In the genomic region with DNA sequence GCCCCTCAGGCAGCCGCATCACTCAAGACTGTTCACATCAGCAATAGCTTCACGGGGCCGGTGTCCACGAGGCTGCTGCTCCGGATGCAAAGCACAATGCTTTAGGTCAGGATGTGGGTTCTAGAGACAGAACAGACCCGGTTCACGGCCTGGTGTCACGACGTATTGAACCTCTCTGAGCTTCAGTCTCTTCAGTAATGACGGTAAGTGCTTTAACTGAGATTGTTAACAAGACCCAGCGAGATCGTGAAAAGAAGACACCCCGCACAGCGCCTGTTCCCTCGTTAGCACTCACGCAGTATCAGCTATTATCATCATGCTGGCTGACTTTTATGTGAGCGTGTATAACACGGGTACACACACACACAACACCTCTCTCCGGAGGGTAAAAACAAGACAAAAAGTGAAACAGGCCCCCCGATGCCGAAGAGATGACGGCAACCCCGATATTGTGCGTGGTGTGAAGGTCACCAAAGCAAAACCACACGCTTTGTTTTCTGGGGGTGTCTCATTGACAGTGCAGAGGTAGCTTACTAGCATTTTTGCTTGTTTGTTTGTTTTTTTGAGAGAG, we compare ENCODE assay signal across 1 cellular context.
TF ChIP-seq lines count a peak whose summit lies in the region.

No MANE protein-coding gene starts in this region.

TF ChIP-seq in H1, 55 proteins besides CTCF, POLR2A, EP300 and RAD21:
- TF ChIP-seq RNF2 (IDR thresholded peaks at IDR 0.05; ENCODE audit: borderline replicate concordance, low read depth, low read length, missing control alignments, poor library complexity, severe bottlenecking) (no peak), SIN3A (conservative IDR thresholded peaks at IDR 0.05 in 1 of 2, IDR thresholded peaks at IDR 0.05 in 1 of 2; ENCODE audit: low read depth in 1 of 2, low read length in 2 of 2) (no peak), RBBP5 (IDR thresholded peaks at IDR 0.05; ENCODE audit: borderline replicate concordance, low read depth, low read length) (no peak), JUND (IDR thresholded peaks at IDR 0.05; ENCODE audit: low read length) (no peak), CREB1 (IDR thresholded peaks at IDR 0.05) (no peak), NRF1 (IDR thresholded peaks at IDR 0.05; ENCODE audit: low read depth, low read length) (no peak), USF2 (IDR thresholded peaks at IDR 0.05; ENCODE audit: low read length) (no peak), SP4 (IDR thresholded peaks at IDR 0.05; ENCODE audit: low read length) (no peak), BACH1 (IDR thresholded peaks at IDR 0.05; ENCODE audit: low read length) (no peak), CBX5 (IDR thresholded peaks at IDR 0.05; ENCODE audit: low read depth, low read length) (no peak), RFX5 (IDR thresholded peaks at IDR 0.05; ENCODE audit: borderline replicate concordance, low read depth, low read length) (no peak), BCL11A (IDR thresholded peaks at IDR 0.05; ENCODE audit: low read depth in 2 of 2, low read length in 2 of 2) (no peak), CEBPB (IDR thresholded peaks at IDR 0.05; ENCODE audit: low read depth, low read length) (no peak), SAP30 (IDR thresholded peaks at IDR 0.05; ENCODE audit: insufficient read depth, insufficient replicate concordance, low read length) (no peak), TAF7 (optimal IDR thresholded peaks at IDR 0.05; ENCODE audit: borderline replicate concordance, low read depth, low read length) (no peak)
